Comparison of ENCODE assay signal across 8 cellular contexts in genomic region chr12:111367661-111368221, GRCh38. TPM values are rescaled to one million over a fixed set of nuclear protein-coding genes. Genes with fewer than 3 reads are reported as not detected.
DNase-seq lines count a peak whose midpoint lies in the region; ATAC-seq and TF ChIP-seq lines count a peak whose summit lies in the region.

No MANE protein-coding gene starts in this region.

- no peak overlapping the region for H3K27ac Mint-ChIP-seq in activated naive CD8-positive, alpha-beta T cell

- DNase-seq in HT-29 (ENCODE audit: low spot score) (peak; percentile 67), spleen (peak; percentile 84), activated gamma-delta T cell (lab: John Stamatoyannopoulos, UW) (no peak), cortex of kidney (lab: John Stamatoyannopoulos, UW) (no peak)

- no peak overlapping the region for H3K9ac ChIP-seq in iPS-20b (ENCODE audit: low read depth, low read length)

- H3K4me3 Mint-ChIP-seq in activated naive CD8-positive, alpha-beta T cell, result peak overlapping the region; percentile 77

- H3K27ac ChIP-seq in iPS-20b (ENCODE audit: low read length), result no peak overlapping the region
- peak overlapping the region in 7 of 8 donors; percentile 23 to 88 (median 84) for H3K27ac ChIP-seq in spleen

- H3K27me3 ChIP-seq in iPS-20b (ENCODE audit: insufficient read depth, low read length) (peaks cover 27% of the 10 kb centered on the region), spleen (replicated peaks in 1 of 7) (no peaks in the 10 kb centered on the region)

- no peak for TF ChIP-seq CTCF in spleen (IDR thresholded peaks at IDR 0.05 in 8 of 11, conservative IDR thresholded peaks at IDR 0.05 in 3 of 11)

- H3K9me3 Mint-ChIP-seq in activated naive CD8-positive, alpha-beta T cell (ENCODE audit: low read depth), result no peaks in the 10 kb centered on the region

- no peaks in the 10 kb centered on the region for H3K36me3 Mint-ChIP-seq in activated naive CD8-positive, alpha-beta T cell

- no peaks in the 10 kb centered on the region for H3K27me3 Mint-ChIP-seq in activated naive CD8-positive, alpha-beta T cell

- H3K4me1 Mint-ChIP-seq in activated naive CD8-positive, alpha-beta T cell (ENCODE audit: low read depth), result peaks cover 18% of the 10 kb centered on the region

- TF ChIP-seq POLR2A in spleen (IDR thresholded peaks at IDR 0.05), result no peak

- no peaks in the 10 kb centered on the region for H3K36me3 ChIP-seq in iPS-20b (ENCODE audit: insufficient read depth, low read depth, low read length)
- peaks cover 0 to 35% (median 8%) of the 10 kb centered on the region in 6 donors for H3K36me3 ChIP-seq in spleen

- H3K9me3 ChIP-seq in iPS-20b (ENCODE audit: insufficient read depth, low read depth, low read length) (no peaks in the 10 kb centered on the region), spleen (no peaks in the 10 kb centered on the region)

- H3K4me3 ChIP-seq in iPS-20b (ENCODE audit: low read length), result peak overlapping the region; percentile 87
- H3K4me3 ChIP-seq in spleen, result peak overlapping the region; percentile 74 to 98 (median 88)

- WGBS in spleen, 5 donors, result 55 to 70% (median 57%) methylated on average over 5 to 7 of the region's 7 CpGs

- intact Hi-C loops in spleen (cut with DNase I; ENCODE audit: low total_unique reads), result no loop called here

- no peaks in the 10 kb centered on the region for H3K4me1 ChIP-seq in iPS-20b (ENCODE audit: insufficient read depth, low read length)
- peaks cover 8 to 75% (median 43%) of the 10 kb centered on the region in 6 donors for H3K4me1 ChIP-seq in spleen

- no peak for ATAC-seq in GM18861 (IDR thresholded peaks at IDR 0.05; ENCODE audit: unreplicated experiment)
- no peak for ATAC-seq in HG03196 (IDR thresholded peaks at IDR 0.05; ENCODE audit: unreplicated experiment)

RNA-seq across cellular contexts. Expression of gene PHETA1, which starts 1.2 kb away (rescaled TPM):
- 9.3 and 9.9 TPM in 2 replicates for total RNA-seq in HT-29 (2014; rRNA removed; shearing (Covaris generic))
- 10 to 100 TPM; 16.5 to 39.7 (median 26.4) TPM for total RNA-seq in spleen
- 10 to 100 TPM in 1 of 3 donors, 1 to 10 TPM in 2; 4.9 to 17.2 (median 7.7) TPM for polyA plus RNA-seq in spleen

RNA-seq across cellular contexts. Expression of gene SH2B3, which starts 38.0 kb away (rescaled TPM):
- total RNA-seq in HT-29 (2014; rRNA removed; shearing (Covaris generic)), result 1.7 and 2.4 TPM in 2 replicates
- total RNA-seq in spleen, result 100 to 1,000 TPM in 1 of 7 donors, 10 to 100 TPM in 6; 72.6 to 105 (median 88.3) TPM
- 10 to 100 TPM; 11.5 to 25.5 (median 12.0) TPM for polyA plus RNA-seq in spleen

Comparison
In these comparisons a context has a peak if more than half of its experiments do, and no peak if none do; other contexts are left out.
1. DNase-seq: peak in HT-29 (single experiment) and spleen (single experiment); none in activated gamma-delta T cell (single experiment) and cortex of kidney (single experiment).
2. RNA of gene SH2B3, which starts 38.0 kb away (total RNA-seq): 72.6 to 105 TPM in spleen; 1.7 to 2.4 TPM in HT-29; every median in the first group is over 10 times any median in the second.